13 cellular contexts compared by ENCODE assay signal in genomic region chr10:77611670-77612069, GRCh38. TPM values are rescaled to one million over a fixed set of nuclear protein-coding genes. Genes with fewer than 3 reads are reported as not detected.
DNase-seq lines count a peak whose midpoint lies in the region; ATAC-seq, FAIRE-seq and TF ChIP-seq lines count a peak whose summit lies in the region.
"Had no signal": no experiment of that assay in that cellular context is flagged by ENCODE, and none has a peak within 500 bp of the region (broad histone marks: within the 10 kb centered on the region; RNA-seq: fewer than 3 reads in every experiment).

No MANE protein-coding gene starts in this region.

- no peaks in the 10 kb centered on the region for H3K9me2 ChIP-seq in hepatocyte (replicated peaks; ENCODE audit: insufficient read depth)

- no peak for FAIRE-seq in RCC 7860 (lab: Jason Lieb, UNC)
- FAIRE-seq: G401.6, GM12891 had no signal

- ATAC-seq in HG02763 (IDR thresholded peaks at IDR 0.05; ENCODE audit: unreplicated experiment) = no peak
- ATAC-seq: CD8-positive, alpha-beta T cell had no signal

- peaks cover 5% of the 10 kb centered on the region for H3K79me2 ChIP-seq in hepatocyte

- TF ChIP-seq POLR2A in sigmoid colon (IDR thresholded peaks at IDR 0.05) (no peak), esophagus squamous epithelium (IDR thresholded peaks at IDR 0.05) (no peak)

- no peak for TF ChIP-seq EP300 in sigmoid colon (IDR thresholded peaks at IDR 0.05)

- no peak overlapping the region for H2AFZ ChIP-seq in hepatocyte

- no peak overlapping the region for H3K9ac ChIP-seq in liver (ENCODE audit: low read depth in 1 of 2, low read length in 2 of 2)
- H3K9ac ChIP-seq: BLaER1 treated with 17β-estradiol and CSF1 and Interleukin-3, amounts not matched to agents 10 nM and 100 nM had no signal

- H3K27ac ChIP-seq in hepatocyte = peak overlapping the region; percentile 35
- no peak overlapping the region for H3K27ac ChIP-seq in liver (ENCODE audit: low read depth in 1 of 2, low read length in 2 of 2)
- no peak overlapping the region for H3K27ac ChIP-seq in sigmoid colon
- no peak overlapping the region for H3K27ac ChIP-seq in esophagus squamous epithelium
- H3K27ac ChIP-seq: BLaER1 treated with 17β-estradiol and CSF1 and Interleukin-3, amounts not matched to agents 10 nM and 100 nM had no signal

- H3K4me2 ChIP-seq in hepatocyte = peak overlapping the region; percentile 37
- H3K4me2 ChIP-seq: BLaER1 treated with 17β-estradiol and CSF1 and Interleukin-3, amounts not matched to agents 10 nM and 100 nM had no signal

- peak; percentile 11 to 41 for TF ChIP-seq RAD21 in liver (IDR thresholded peaks at IDR 0.05)

- H3K27me3 ChIP-seq in hepatocyte = no peaks in the 10 kb centered on the region
- H3K27me3 ChIP-seq in liver (ENCODE audit: control insufficient read depth in 4 of 4, insufficient read depth in 4 of 4, low read length in 3 of 4) = no peaks in the 10 kb centered on the region
- H3K27me3 ChIP-seq in sigmoid colon = no peaks in the 10 kb centered on the region
- H3K27me3 ChIP-seq in esophagus squamous epithelium = peaks cover 0 to 5% (median 0%) of the 10 kb centered on the region in 4 donors
- H3K27me3 ChIP-seq: BLaER1 treated with 17β-estradiol and CSF1 and Interleukin-3, amounts not matched to agents 10 nM and 100 nM had no signal

- no peaks in the 10 kb centered on the region for H4K20me1 ChIP-seq in hepatocyte (ENCODE audit: insufficient read depth, poor library complexity, severe bottlenecking)

- DNase-seq in hepatocyte (ENCODE audit: low spot score) (no peak), sigmoid colon (peak; percentile 4), esophagus squamous epithelium (lab: John Stamatoyannopoulos, UW) (no peak), RCC 7860 (ENCODE audit: low spot score) (no peak)
- DNase-seq: CD8-positive, alpha-beta T cell; DMS 273 treated with DMSO at 0.1 percent for 48 hours; GOT3; H7 had no signal

- no peak overlapping the region for H3K4me3 ChIP-seq in hepatocyte
- H3K4me3 ChIP-seq in liver (ENCODE audit: low read depth in 1 of 3, low read length in 3 of 3) = no peak overlapping the region
- H3K4me3 ChIP-seq in sigmoid colon = no peak overlapping the region
- H3K4me3 ChIP-seq in esophagus squamous epithelium = no peak overlapping the region
- H3K4me3 ChIP-seq: BLaER1 treated with 17β-estradiol and CSF1 and Interleukin-3, amounts not matched to agents 10 nM and 100 nM had no signal

- H3K4me1 ChIP-seq in hepatocyte (ENCODE audit: insufficient read depth) (peaks cover 56% of the 10 kb centered on the region), liver (ENCODE audit: control insufficient read depth in 4 of 4, insufficient read depth in 4 of 4, low read length in 3 of 4) (peaks cover 3 to 20% (median 13%) of the 10 kb centered on the region in 4 donors), sigmoid colon (peaks cover 0 to 88% (median 69%) of the 10 kb centered on the region in 4 donors), esophagus squamous epithelium (peaks cover 32 to 89% (median 34%) of the 10 kb centered on the region in 3 donors)

- H3K9me3 ChIP-seq in hepatocyte (ENCODE audit: low read depth) = no peaks in the 10 kb centered on the region
- H3K9me3 ChIP-seq in liver (ENCODE audit: control insufficient read depth in 4 of 4, low read length in 3 of 4) = no peaks in the 10 kb centered on the region
- no peaks in the 10 kb centered on the region for H3K9me3 ChIP-seq in sigmoid colon
- H3K9me3 ChIP-seq in esophagus squamous epithelium = no peaks in the 10 kb centered on the region
- H3K9me3 ChIP-seq: BLaER1 treated with 17β-estradiol and CSF1 and Interleukin-3, amounts not matched to agents 10 nM and 100 nM had no signal

- 62% methylated on average over 2 of the region's 2 CpGs for WGBS in hepatocyte (ENCODE audit: low lambda C conversion rate, missing lambda C conversion rate)
- 39% methylated on average over 2 of the region's 2 CpGs for WGBS in liver
- WGBS in sigmoid colon, 2 donors = 14 to 72% methylated on average over 2 of the region's 2 CpGs
- WGBS in esophagus squamous epithelium, 2 donors = 94% methylated on average over 2 of the region's 2 CpGs

- TF ChIP-seq CTCF in hepatocyte (IDR thresholded peaks at IDR 0.05; ENCODE audit: poor library complexity) (no peak), liver (IDR thresholded peaks at IDR 0.05; ENCODE audit: low read depth, low read length, missing input control) (no peak), sigmoid colon (IDR thresholded peaks at IDR 0.05) (no peak), esophagus squamous epithelium (IDR thresholded peaks at IDR 0.05) (no peak)

- H3K36me3 ChIP-seq in hepatocyte (replicated peaks; ENCODE audit: insufficient read depth, low read depth) = no peaks in the 10 kb centered on the region
- no peaks in the 10 kb centered on the region for H3K36me3 ChIP-seq in liver (ENCODE audit: control insufficient read depth in 4 of 4, insufficient read depth in 3 of 4, low read depth in 1 of 4, low read length in 3 of 4)
- H3K36me3 ChIP-seq in sigmoid colon = no peaks in the 10 kb centered on the region
- H3K36me3 ChIP-seq in esophagus squamous epithelium = no peaks in the 10 kb centered on the region
- H3K36me3 ChIP-seq: BLaER1 treated with 17β-estradiol and CSF1 and Interleukin-3, amounts not matched to agents 10 nM and 100 nM had no signal

- intact Hi-C loops in sigmoid colon (cut with DNase I) (no loop called here), esophagus squamous epithelium (cut with DNase I) (no loop called here)

TF ChIP-seq in liver, 16 proteins besides CTCF, POLR2A, EP300 and RAD21:
- TF ChIP-seq GABPA (IDR thresholded peaks at IDR 0.05 in 1 of 2, conservative IDR thresholded peaks at IDR 0.05 in 1 of 2) (no peak), FOXA1 (IDR thresholded peaks at IDR 0.05) (no peak), TAF1 (conservative IDR thresholded peaks at IDR 0.05) (no peak), REST (IDR thresholded peaks at IDR 0.05) (no peak), NR2F2 (IDR thresholded peaks at IDR 0.05) (no peak), YY1 (IDR thresholded peaks at IDR 0.05) (peak; percentile 21), EGR1 (IDR thresholded peaks at IDR 0.05; ENCODE audit: low read depth in 2 of 2) (no peak), HNF4G (IDR thresholded peaks at IDR 0.05) (peak; percentile 90), MAX (IDR thresholded peaks at IDR 0.05) (no peak), RXRA (IDR thresholded peaks at IDR 0.05) (peak; percentile 69 to 70), FOXA2 (IDR thresholded peaks at IDR 0.05) (no peak), HNF4A (conservative IDR thresholded peaks at IDR 0.05) (peak; percentile 96 to 98), ATF3 (IDR thresholded peaks at IDR 0.05) (no peak), SP1 (IDR thresholded peaks at IDR 0.05) (peak; percentile 73), JUND (IDR thresholded peaks at IDR 0.05) (peak; percentile 37 to 72), ZBTB33 (IDR thresholded peaks at IDR 0.05) (peak; percentile 50)
TF ChIP-seq in liver: peak in this region for 7.

RNA-seq across cellular contexts. Expression of gene KCNMA1, which starts 25.9 kb away (rescaled TPM):
- total RNA-seq in hepatocyte = 26.0 and 42.6 TPM in 2 replicates
- polyA plus RNA-seq in hepatocyte = 69.1 and 73.3 TPM in 2 replicates
- 1 to 10 TPM; 2.5 to 9.7 TPM for total RNA-seq in liver
- polyA plus RNA-seq in liver = 1 to 10 TPM; 2.9 to 6.6 TPM
- total RNA-seq in sigmoid colon = 100 to 1,000 TPM; 256 to 427 (median 312) TPM
- 10 to 100 TPM; 15.3 to 25.3 (median 16.8) TPM for polyA plus RNA-seq in sigmoid colon
- total RNA-seq in esophagus squamous epithelium = 10 to 100 TPM in 3 of 4 donors, 1 to 10 TPM in 1; 7.5 to 74.2 (median 18.0) TPM
- total RNA-seq: CD8-positive, alpha-beta T cell had no signal
